13 cellular contexts compared by ENCODE assay signal in the genomic region with DNA sequence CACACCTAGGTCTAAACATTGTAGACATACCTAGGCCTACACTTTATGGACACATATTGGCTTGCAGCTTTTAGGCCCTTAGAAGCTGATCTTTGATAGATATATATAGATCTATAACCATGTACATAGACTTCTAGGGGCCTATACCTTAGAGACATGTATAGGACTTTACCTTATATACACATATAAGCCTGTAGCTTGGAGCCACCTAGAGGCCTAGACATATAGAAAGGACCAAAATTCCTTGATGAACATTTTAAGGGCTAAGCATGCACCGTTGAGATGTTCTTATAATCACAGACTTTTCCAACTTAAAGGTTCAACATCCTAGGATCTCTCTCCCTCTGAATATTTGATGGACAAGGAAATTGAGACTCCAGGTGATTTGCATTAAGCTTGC.
DNase-seq lines count a peak whose midpoint lies in the region; TF ChIP-seq lines count a peak whose summit lies in the region.
"Had no signal": no experiment of that assay in that cellular context is flagged by ENCODE, and none has a peak within 500 bp of the region (broad histone marks: within the 10 kb centered on the region; RNA-seq: fewer than 3 reads in every experiment).

No MANE protein-coding gene starts in this region.

- no peaks in the 10 kb centered on the region for H3K9me3 Mint-ChIP-seq in MCF 10A (ENCODE audit: unreplicated experiment)
- H3K9me3 Mint-ChIP-seq: activated CD4-positive, alpha-beta T cell treated with anti-CD3 and anti-CD28 coated beads, Interleukin-2, amount 10 ng/mL, durations not matched to agents 24 days and 14 days had no signal

- no peak overlapping the region for H3K4me3 Mint-ChIP-seq in MCF 10A (ENCODE audit: unreplicated experiment)
- H3K4me3 Mint-ChIP-seq: activated CD4-positive, alpha-beta T cell treated with anti-CD3 and anti-CD28 coated beads, Interleukin-2, amount 10 ng/mL, durations not matched to agents 24 days and 14 days; CD14-positive monocyte; stimulated activated memory B cell treated with anti-CD40 and anti-IgM and Interleukin-4, amounts not matched to agents 10 μg/mL and 1 μg/mL and 100 μg/mL, for 72 hours had no signal

- H3K9me3 ChIP-seq in breast epithelium: no peaks in the 10 kb centered on the region

- no peaks in the 10 kb centered on the region for H3K36me3 ChIP-seq in breast epithelium

- no peak overlapping the region for H3K27ac ChIP-seq in breast epithelium
- H3K27ac ChIP-seq: RWPE1 had no signal

- CTCF ChIA-PET in MCF 10A (lab: Yijun Ruan, JAX): interaction anchor here (0.6 to 8.1 kb wide), 21 partner anchors 10 to 593 kb away, joined by 3 to 101 read pairs (median 4); a partner anchor contains a TSS

- BruUV-seq in MCF 10A (replicated peaks; lab: Mats Ljungman, UMichigan): no TSS peak

- no peaks in the 10 kb centered on the region for H3K27me3 ChIP-seq in breast epithelium

- TF ChIP-seq POLR2A in breast epithelium (IDR thresholded peaks at IDR 0.05): no peak

- H3K36me3 Mint-ChIP-seq in MCF 10A (ENCODE audit: insufficient read depth, unreplicated experiment): no peaks in the 10 kb centered on the region
- H3K36me3 Mint-ChIP-seq: CD14-positive monocyte; stimulated activated memory B cell treated with anti-CD40 and anti-IgM and Interleukin-4, amounts not matched to agents 10 μg/mL and 1 μg/mL and 100 μg/mL, for 72 hours had no signal

- H3K4me3 ChIP-seq in breast epithelium: no peak overlapping the region
- H3K4me3 ChIP-seq in cardiac fibroblast (replicated peaks in 1 of 2; ENCODE audit: low read depth in 2 of 2, low read length in 2 of 2): no peak overlapping the region

- no peaks in the 10 kb centered on the region for H3K27me3 Mint-ChIP-seq in MCF 10A (ENCODE audit: insufficient read depth, unreplicated experiment)
- H3K27me3 Mint-ChIP-seq: activated CD4-positive, alpha-beta T cell treated with anti-CD3 and anti-CD28 coated beads, Interleukin-2, amount 10 ng/mL, durations not matched to agents 24 days and 14 days; stimulated activated memory B cell treated with anti-CD40 and anti-IgM and Interleukin-4, amounts not matched to agents 10 μg/mL and 1 μg/mL and 100 μg/mL, for 72 hours had no signal

- POLR2A ChIA-PET in MCF 10A (lab: Yijun Ruan, JAX): interaction anchor here (0.8 to 1.9 kb wide), 4 partner anchors 9 to 462 kb away, joined by 3 to 5 read pairs (median 4); a partner anchor contains a TSS

- H3K4me1 Mint-ChIP-seq in MCF 10A (ENCODE audit: insufficient read depth, unreplicated experiment): peaks cover 18% of the 10 kb centered on the region
- H3K4me1 Mint-ChIP-seq: activated CD4-positive, alpha-beta T cell treated with anti-CD3 and anti-CD28 coated beads, Interleukin-2, amount 10 ng/mL, durations not matched to agents 24 days and 14 days; CD14-positive monocyte; stimulated activated memory B cell treated with anti-CD40 and anti-IgM and Interleukin-4, amounts not matched to agents 10 μg/mL and 1 μg/mL and 100 μg/mL, for 72 hours had no signal

- peak; percentile 61 for TF ChIP-seq CTCF in MCF 10A (IDR thresholded peaks at IDR 0.05; ENCODE audit: unreplicated experiment)
- TF ChIP-seq CTCF in breast epithelium (IDR thresholded peaks at IDR 0.05): no peak
- no peak for TF ChIP-seq CTCF in cardiac fibroblast (IDR thresholded peaks at IDR 0.05; ENCODE audit: low read depth, low read length)

- intact Hi-C loops in MCF 10A (cut with micrococcal nuclease): loop anchor here (1.0 to 5.0 kb wide), 3 partner anchors 196 to 579 kb away; no protein-coding TSS in a partner anchor
- intact Hi-C loops in breast epithelium (cut with DNase I; ENCODE audit: low total_unique reads): no loop called here

- no peak overlapping the region for H3K27ac Mint-ChIP-seq in MCF 10A (ENCODE audit: low read depth, unreplicated experiment)
- H3K27ac Mint-ChIP-seq: activated CD4-positive, alpha-beta T cell treated with anti-CD3 and anti-CD28 coated beads, Interleukin-2, amount 10 ng/mL, durations not matched to agents 24 days and 14 days; CD14-positive monocyte; stimulated activated memory B cell treated with anti-CD40 and anti-IgM and Interleukin-4, amounts not matched to agents 10 μg/mL and 1 μg/mL and 100 μg/mL, for 72 hours had no signal

- peak; percentile 52 for DNase-seq in MCF 10A (ENCODE audit: unreplicated experiment)
- DNase-seq in breast epithelium (ENCODE audit: low spot score in 2 of 2): no peak
- DNase-seq in NCI-H526 (lab: John Stamatoyannopoulos, UW): peak; percentile 29 to 71
- peak; percentile 5 to 18 for DNase-seq in cardiac fibroblast (ENCODE audit: low read depth in 2 of 2)
- no peak for DNase-seq in stimulated activated CD8-positive, alpha-beta memory T cell treated with anti-CD3 and anti-CD28 coated beads, Interleukin-4, amount 100 ng/mL, for 48 hours
- no peak for DNase-seq in NCI-H128 (lab: John Stamatoyannopoulos, UW; ENCODE audit: unreplicated experiment)
- no peak for DNase-seq in GM19238 (ENCODE audit: insufficient read length, low spot score)
- DNase-seq in NCI-H2196 (lab: John Stamatoyannopoulos, UW; ENCODE audit: unreplicated experiment): no peak
- DNase-seq: activated CD4-positive, alpha-beta T cell treated with anti-CD3 and anti-CD28 coated beads, Interleukin-2, amount 10 ng/mL, durations not matched to agents 24 days and 14 days; activated naive CD4-positive, alpha-beta T cell treated with anti-CD3 and anti-CD28 coated beads, Interleukin-2, amount 50 U/mL, for 16 hours had no signal

- no peaks in the 10 kb centered on the region for H3K4me1 ChIP-seq in breast epithelium

Comparison
In these comparisons a context has a peak if more than half of its experiments do, and no peak if none do; other contexts are left out.
1. DNase-seq: peak in MCF 10A (single experiment), NCI-H526 (2 of 2) and cardiac fibroblast (2 of 2); none in breast epithelium (0 of 2), stimulated activated CD8-positive, alpha-beta memory T cell treated with anti-CD3 and anti-CD28 coated beads, Interleukin-4, amount 100 ng/mL, for 48 hours (single experiment), NCI-H128 (single experiment), GM19238 (single experiment) and NCI-H2196 (single experiment).